ENCODE assay signal across 14 cellular contexts in the genomic region with DNA sequence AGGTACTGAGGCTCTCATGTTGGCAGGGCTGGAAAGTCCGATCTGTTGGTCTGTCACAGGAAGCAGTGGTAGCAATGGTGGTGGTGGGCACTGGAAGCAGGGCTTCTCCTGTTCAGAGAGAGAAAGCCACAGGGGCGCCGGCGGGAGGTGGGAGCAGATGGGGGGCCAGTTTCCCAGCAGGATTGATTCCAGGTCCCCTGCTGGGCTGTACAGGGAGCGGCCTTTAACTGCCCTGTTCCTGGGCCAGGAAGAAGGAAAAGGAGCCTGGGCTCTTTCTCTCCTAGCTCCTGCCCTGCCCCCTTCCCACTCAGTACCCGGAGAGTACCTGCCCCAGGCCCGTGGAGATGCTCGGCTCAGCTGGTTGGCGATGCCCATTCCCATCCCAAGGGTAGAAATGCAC. TPM values are rescaled to one million over a fixed set of nuclear protein-coding genes. Genes with fewer than 3 reads are reported as not detected.
DNase-seq lines count a peak whose midpoint lies in the region; ATAC-seq and TF ChIP-seq lines count a peak whose summit lies in the region.
"Had no signal": no experiment of that assay in that cellular context is flagged by ENCODE, and none has a peak within 500 bp of the region (broad histone marks: within the 10 kb centered on the region; RNA-seq: fewer than 3 reads in every experiment).

No MANE protein-coding gene starts in this region.

- H3K4me3 Mint-ChIP-seq in endodermal cell, result no peak overlapping the region
- H3K4me3 Mint-ChIP-seq in neural progenitor cell, result no peak overlapping the region
- H3K4me3 Mint-ChIP-seq in type B pancreatic cell, result no peak overlapping the region
- H3K4me3 Mint-ChIP-seq in naive thymus-derived CD8-positive, alpha-beta T cell, result peak overlapping the region in 1 of 10 donors; percentile 41
- H3K4me3 Mint-ChIP-seq in Calu3 (ENCODE audit: low read depth, unreplicated experiment), result no peak overlapping the region

- H3K4me1 ChIP-seq in endodermal cell (ENCODE audit: control insufficient read depth, insufficient read depth, low read length), result peaks cover 10% of the 10 kb centered on the region
- H3K4me1 ChIP-seq in neural progenitor cell, result peaks cover 46% of the 10 kb centered on the region

- H3K4me3 ChIP-seq in endodermal cell (ENCODE audit: low read length), result no peak overlapping the region
- no peak overlapping the region for H3K4me3 ChIP-seq in neural progenitor cell
- H3K4me3 ChIP-seq: HAP-1, PC-9 had no signal

- no peak overlapping the region for H3K27ac ChIP-seq in endodermal cell (ENCODE audit: low read depth, low read length)
- no peak overlapping the region for H3K27ac ChIP-seq in neural progenitor cell
- H3K27ac ChIP-seq: PC-9 had no signal

- H3K36me3 ChIP-seq in endodermal cell (ENCODE audit: control insufficient read depth, insufficient read depth, low read length), result no peaks in the 10 kb centered on the region
- H3K36me3 ChIP-seq in neural progenitor cell, result no peaks in the 10 kb centered on the region
- H3K36me3 ChIP-seq: HAP-1 had no signal

- H3K79me2 ChIP-seq in neural progenitor cell (ENCODE audit: low read depth), result peaks cover 32% of the 10 kb centered on the region

- H3K36me3 Mint-ChIP-seq in endodermal cell (ENCODE audit: low read depth) (peaks cover 3% of the 10 kb centered on the region), neural progenitor cell (no peaks in the 10 kb centered on the region), type B pancreatic cell (no peaks in the 10 kb centered on the region), Calu3 (ENCODE audit: insufficient read depth, unreplicated experiment) (peaks cover 16% of the 10 kb centered on the region)
- H3K36me3 Mint-ChIP-seq in naive thymus-derived CD8-positive, alpha-beta T cell, result no peaks in the 10 kb centered on the region

- no peak overlapping the region for H2AFZ ChIP-seq in neural progenitor cell (replicated peaks)
- H2AFZ ChIP-seq: PC-9 had no signal

- H4K20me1 ChIP-seq in neural progenitor cell (ENCODE audit: low read depth), result peaks cover 31% of the 10 kb centered on the region

- H3K27me3 ChIP-seq in endodermal cell (ENCODE audit: control insufficient read depth, insufficient read depth, low read length, poor library complexity, severe bottlenecking) (no peaks in the 10 kb centered on the region), neural progenitor cell (no peaks in the 10 kb centered on the region)

- H3K27me3 Mint-ChIP-seq in endodermal cell (ENCODE audit: insufficient read depth) (peaks cover 3% of the 10 kb centered on the region), neural progenitor cell (ENCODE audit: insufficient read depth, low read depth) (peaks cover 4% of the 10 kb centered on the region), type B pancreatic cell (no peaks in the 10 kb centered on the region), Calu3 (ENCODE audit: unreplicated experiment) (no peaks in the 10 kb centered on the region)
- peaks cover 17 to 63% (median 38%) of the 10 kb centered on the region in 5 donors for H3K27me3 Mint-ChIP-seq in naive thymus-derived CD8-positive, alpha-beta T cell

- peaks cover 22% of the 10 kb centered on the region for H3F3A ChIP-seq in neural progenitor cell (ENCODE audit: low read depth)

- TF ChIP-seq CTCF in endodermal cell (conservative IDR thresholded peaks at IDR 0.05) (no peak), neural progenitor cell (IDR thresholded peaks at IDR 0.05) (no peak), type B pancreatic cell (conservative IDR thresholded peaks at IDR 0.05) (no peak), Calu3 (IDR thresholded peaks at IDR 0.05; ENCODE audit: unreplicated experiment) (no peak)

- POLR2A ChIA-PET in naive thymus-derived CD8-positive, alpha-beta T cell (lab: Charles Lee), result no interaction called here

- intact Hi-C loops in Calu3 (cut with micrococcal nuclease; ENCODE audit: unreplicated experiment), result no loop called here

- BruUV-seq in Calu3 (replicated peaks; lab: Mats Ljungman, UMichigan), result no TSS peak

- CTCF ChIA-PET in Calu3 (lab: Charles Lee), result no interaction called here

- H3K9ac ChIP-seq in endodermal cell (ENCODE audit: extremely low read depth, low read length, poor library complexity, severe bottlenecking) (no peak overlapping the region), neural progenitor cell (no peak overlapping the region)

- 93% methylated on average over 4 to 9 of the region's 9 CpGs for WGBS in endodermal cell (ENCODE audit: insufficient coverage in 1 of 2, insufficient read length in 1 of 2), 2 experiments

- H3K9me3 ChIP-seq in endodermal cell (ENCODE audit: control insufficient read depth, low read length) (no peaks in the 10 kb centered on the region), neural progenitor cell (ENCODE audit: low read depth) (no peaks in the 10 kb centered on the region)
- H3K9me3 ChIP-seq: HAP-1 had no signal

- H3K9me3 Mint-ChIP-seq in endodermal cell (no peaks in the 10 kb centered on the region), neural progenitor cell (no peaks in the 10 kb centered on the region), type B pancreatic cell (no peaks in the 10 kb centered on the region), Calu3 (ENCODE audit: low read depth, unreplicated experiment) (no peaks in the 10 kb centered on the region)
- no peaks in the 10 kb centered on the region for H3K9me3 Mint-ChIP-seq in naive thymus-derived CD8-positive, alpha-beta T cell

- H3K27ac Mint-ChIP-seq in endodermal cell, result peak overlapping the region; percentile 52
- H3K27ac Mint-ChIP-seq in neural progenitor cell, result peak overlapping the region; percentile 79
- no peak overlapping the region for H3K27ac Mint-ChIP-seq in type B pancreatic cell
- H3K27ac Mint-ChIP-seq in naive thymus-derived CD8-positive, alpha-beta T cell, result no peak overlapping the region
- no peak overlapping the region for H3K27ac Mint-ChIP-seq in Calu3 (ENCODE audit: unreplicated experiment)

- H3K4me1 Mint-ChIP-seq in endodermal cell (peaks cover 50% of the 10 kb centered on the region), neural progenitor cell (peaks cover 68% of the 10 kb centered on the region), type B pancreatic cell (ENCODE audit: unreplicated experiment) (peaks cover 50% of the 10 kb centered on the region), Calu3 (ENCODE audit: low read depth, unreplicated experiment) (peaks cover 12% of the 10 kb centered on the region)
- H3K4me1 Mint-ChIP-seq in naive thymus-derived CD8-positive, alpha-beta T cell, result peaks cover 11 to 18% (median 18%) of the 10 kb centered on the region in 4 donors

- ATAC-seq in naive thymus-derived CD8-positive, alpha-beta T cell, result no peak

- H3K4me2 ChIP-seq in neural progenitor cell, result peak overlapping the region; percentile 98
- H3K4me2 ChIP-seq: PC-9 had no signal

- peak; percentile 29 for DNase-seq in DMS 273 (lab: John Stamatoyannopoulos, UW; ENCODE audit: unreplicated experiment)
- no peak for DNase-seq in DMS 273 treated with DMSO at 0.1 percent for 48 hours (lab: John Stamatoyannopoulos, UW)
- no peak for DNase-seq in endodermal cell
- DNase-seq in neural progenitor cell (ENCODE audit: low spot score), result no peak
- DNase-seq in type B pancreatic cell (ENCODE audit: extremely low spot score, unreplicated experiment), result peak; percentile 65
- DNase-seq in naive thymus-derived CD8-positive, alpha-beta T cell, result no peak
- DNase-seq in NCI-H187 treated with DMSO at 0.1 percent for 48 hours (lab: John Stamatoyannopoulos, UW), result no peak
- DNase-seq in Calu3, result no peak
- DNase-seq: DMS53, Kasumi-1, NCI-H1417 treated with DMSO at 0.1 percent for 48 hours, NCI-H345, PC-9 had no signal

RNA-seq across cellular contexts. Expression of a gene that starts 2.6 kb away (rescaled TPM):
- total RNA-seq in endodermal cell, result 10 to 100 TPM; 70.7 to 71.0 TPM
- polyA plus RNA-seq in endodermal cell (2013, experiment 1 of 2), result 33.4 TPM
- polyA plus RNA-seq in endodermal cell (2013, experiment 2 of 2), result 36.0 TPM
- 24.3 and 41.7 TPM in 2 replicates for total RNA-seq in neural progenitor cell (ENCODE audit: low replicate concordance)
- total RNA-seq in type B pancreatic cell (ENCODE audit: low replicate concordance), result 49.7 and 57.2 TPM in 2 replicates
- total RNA-seq in naive thymus-derived CD8-positive, alpha-beta T cell, result not detected
- polyA plus RNA-seq in naive thymus-derived CD8-positive, alpha-beta T cell, result not detected
- 56.3 and 59.0 TPM in 2 replicates for total RNA-seq in Calu3 (2022)

Comparison
In these comparisons a context has a peak if more than half of its experiments do, and no peak if none do; other contexts are left out.
1. DNase-seq: peak in DMS 273 (single experiment) and type B pancreatic cell (single experiment); none in DMS 273 treated with DMSO at 0.1 percent for 48 hours (single experiment), endodermal cell (single experiment), neural progenitor cell (single experiment), naive thymus-derived CD8-positive, alpha-beta T cell (0 of 10), NCI-H187 treated with DMSO at 0.1 percent for 48 hours (single experiment) and Calu3 (single experiment).
2. H3K27ac Mint-ChIP-seq: peak in endodermal cell (single experiment) and neural progenitor cell (single experiment); none in type B pancreatic cell (single experiment), naive thymus-derived CD8-positive, alpha-beta T cell (0 of 10) and Calu3 (single experiment).
3. RNA of a gene that starts 2.6 kb away (total RNA-seq): 70.7 to 71.0 TPM in endodermal cell, 49.7 to 57.2 TPM in type B pancreatic cell, 56.3 to 59.0 TPM in Calu3 and 24.3 to 41.7 TPM in neural progenitor cell; not detected in naive thymus-derived CD8-positive, alpha-beta T cell; every median in the first group is over 10 times any median in the second.